8 cellular contexts compared by ENCODE assay signal in genomic region chrX:14030248-14030592, GRCh38. TPM values are rescaled to one million over a fixed set of nuclear protein-coding genes. Genes with fewer than 3 reads are reported as not detected.
DNase-seq lines count a peak whose midpoint lies in the region; ATAC-seq, FAIRE-seq and TF ChIP-seq lines count a peak whose summit lies in the region.

No MANE protein-coding gene starts in this region.

- H3K27ac ChIP-seq in SK-N-SH (ENCODE audit: low read depth in 2 of 2, low read length in 1 of 2) (peak overlapping the region; percentile 92), neutrophil (peak overlapping the region; percentile 73)

- H3K9me3 ChIP-seq in SK-N-SH: no peaks in the 10 kb centered on the region
- no peaks in the 10 kb centered on the region for H3K9me3 ChIP-seq in neutrophil

- H3K4me1 ChIP-seq in SK-N-SH (ENCODE audit: control insufficient read depth in 1 of 2, insufficient read depth in 2 of 2, low read depth in 1 of 2, low read length in 1 of 2) (peaks cover 14 to 20% of the 10 kb centered on the region in 2 experiments; a peak in 3 of 4 replicates), neutrophil (ENCODE audit: control insufficient read depth in 1 of 2, insufficient read depth in 1 of 2, low read depth in 1 of 2, low read length in 1 of 2) (peaks cover 20 to 30% of the 10 kb centered on the region in 2 experiments)

- no peaks in the 10 kb centered on the region for H4K20me1 ChIP-seq in SK-N-SH (ENCODE audit: insufficient read depth)

- H3K36me3 ChIP-seq in SK-N-SH (replicated peaks in 1 of 2; ENCODE audit: control insufficient read depth in 1 of 2, insufficient read depth in 2 of 2, low read length in 1 of 2) (peaks cover 0 to 7% of the 10 kb centered on the region in 2 experiments), neutrophil (no peaks in the 10 kb centered on the region)

- WGBS in SK-N-SH (ENCODE audit: low lambda C conversion rate): 28% methylated on average over 4 of the region's 4 CpGs

- H3K4me2 ChIP-seq in SK-N-SH: peak overlapping the region; percentile 85

- POLR2A ChIA-PET in SK-N-SH (lab: Yijun Ruan, JAX): interaction anchor here (1.2 to 2.1 kb wide), 4 partner anchors 10 to 296 kb away, joined by 3 to 13 read pairs (median 12); partner anchors contain the start of genes OFD1 and TRAPPC2

- peaks cover 32% of the 10 kb centered on the region for H3F3A ChIP-seq in SK-N-SH (replicated peaks; ENCODE audit: insufficient read depth)

- DNase-seq in AG10803 (ENCODE audit: low read depth) (peak; percentile 58), SK-N-SH (no peak), epithelial cell of proximal tubule (ENCODE audit: low read depth) (no peak), frontal cortex (ENCODE audit: low spot score in 2 of 2) (no peak)
- DNase-seq in central memory CD4-positive, alpha-beta T cell: no peak

- no peak for TF ChIP-seq EP300 in SK-N-SH (IDR thresholded peaks at IDR 0.05; ENCODE audit: borderline replicate concordance in 1 of 2, low read depth in 1 of 2, low read length in 1 of 2)

- H2AFZ ChIP-seq in SK-N-SH (ENCODE audit: low read depth): peak overlapping the region; percentile 62

- peaks cover 27% of the 10 kb centered on the region for H3K79me2 ChIP-seq in SK-N-SH (ENCODE audit: insufficient read depth)

- TF ChIP-seq CTCF in AG10803 (conservative IDR thresholded peaks at IDR 0.05; ENCODE audit: low read length) (no peak), SK-N-SH (IDR thresholded peaks at IDR 0.05) (no peak), epithelial cell of proximal tubule (conservative IDR thresholded peaks at IDR 0.05; ENCODE audit: low read depth, low read length) (no peak), neutrophil (IDR thresholded peaks at IDR 0.05) (no peak)

- CTCF ChIA-PET in SK-N-SH (lab: Yijun Ruan, JAX): interaction anchor here (1.2 to 2.4 kb wide), 6 partner anchors 14 to 525 kb away, joined by 3 to 10 read pairs (median 5); partner anchors contain the start of gene OFD1

- no peak for TF ChIP-seq RAD21 in SK-N-SH (IDR thresholded peaks at IDR 0.05; ENCODE audit: low read length)

- peak; percentile 29 for ATAC-seq in GM21717 (IDR thresholded peaks at IDR 0.05; ENCODE audit: unreplicated experiment)
- ATAC-seq in HG03565 (IDR thresholded peaks at IDR 0.05; ENCODE audit: unreplicated experiment): no peak

- peak overlapping the region; percentile 85 for H3K9ac ChIP-seq in SK-N-SH

- H3K4me3 ChIP-seq in AG10803 (ENCODE audit: low read length): peak overlapping the region; percentile 68
- peak overlapping the region; percentile 76 to 78 for H3K4me3 ChIP-seq in SK-N-SH (ENCODE audit: low read depth in 2 of 2, low read length in 1 of 2)
- peak overlapping the region; percentile 73 for H3K4me3 ChIP-seq in epithelial cell of proximal tubule (ENCODE audit: low read depth, low read length)
- H3K4me3 ChIP-seq in neutrophil (ENCODE audit: low read depth in 1 of 2, low read length in 1 of 2): peak overlapping the region; percentile 71 to 81

- no peaks in the 10 kb centered on the region for H3K27me3 ChIP-seq in SK-N-SH (ENCODE audit: insufficient read depth)
- H3K27me3 ChIP-seq in neutrophil: no peaks in the 10 kb centered on the region

- FAIRE-seq in frontal cortex (lab: Jason Lieb, UNC): no peak

- H3K9me2 ChIP-seq in SK-N-SH: no peaks in the 10 kb centered on the region

TF ChIP-seq in SK-N-SH, 30 proteins besides CTCF, POLR2A, EP300 and RAD21:
- TF ChIP-seq EZH2phosphoT487 (IDR thresholded peaks at IDR 0.05; ENCODE audit: borderline replicate concordance, low read depth) (no peak), FOSL2 (IDR thresholded peaks at IDR 0.05; ENCODE audit: borderline replicate concordance, low read depth) (0 out of 2 replicates have a peak, but pooled peaks have one; percentile 19)

RNA-seq across cellular contexts. Expression of gene GEMIN8, which starts 0.5 kb away (rescaled TPM):
- 69.8 and 78.0 TPM in 2 replicates for polyA plus RNA-seq in SK-N-SH (2012; rRNA removed)
- polyA plus RNA-seq in SK-N-SH (2012; cell fraction: cytosol; rRNA removed): 45.4 and 54.9 TPM in 2 replicates
- polyA plus RNA-seq in SK-N-SH (2012; cell fraction: nucleus; rRNA removed): 143 and 160 TPM in 2 replicates
- total RNA-seq in epithelial cell of proximal tubule (23.0 and 25.9 TPM in 2 replicates), frontal cortex (12.2 TPM)
